In the genomic region with DNA sequence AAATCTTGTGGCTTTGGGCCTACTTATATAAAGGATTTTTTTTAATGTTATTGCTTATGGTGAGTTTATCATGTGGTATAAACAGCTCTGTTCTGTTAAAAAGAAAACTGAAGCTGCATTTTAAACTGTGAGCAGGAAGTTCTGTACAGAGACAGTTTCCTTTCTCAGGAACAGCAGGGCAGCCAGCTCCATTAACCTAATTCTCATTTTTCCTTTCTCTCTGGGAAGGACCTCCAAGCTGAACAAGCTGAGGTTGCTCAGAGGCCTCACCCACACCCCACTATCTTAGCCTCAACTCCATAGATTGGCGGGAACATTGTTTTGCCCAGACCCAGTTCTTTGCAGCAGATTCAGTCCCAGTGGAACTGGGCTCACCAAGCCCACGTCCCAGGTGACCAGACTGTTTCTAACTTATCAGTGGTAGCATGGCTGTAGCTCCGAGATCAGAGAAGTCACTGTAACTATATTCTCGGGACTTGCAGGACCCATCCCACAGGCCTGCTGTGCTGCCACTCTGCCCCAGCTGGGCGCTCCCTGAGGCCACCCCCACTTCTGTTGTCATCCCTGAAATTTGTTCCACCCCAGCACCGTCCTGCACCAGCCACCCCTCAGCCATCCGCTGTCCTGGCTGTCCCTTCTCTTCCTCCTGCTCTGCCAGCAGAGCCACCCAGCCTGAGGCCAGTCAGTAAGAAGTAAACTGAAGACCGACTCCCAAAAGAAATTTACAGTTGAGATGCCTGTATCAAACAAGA, we compare ENCODE assay signal across 10 cellular contexts. TPM values are rescaled to one million over a fixed set of nuclear protein-coding genes. Genes with fewer than 3 reads are reported as not detected.
DNase-seq lines count a peak whose midpoint lies in the region; ATAC-seq and TF ChIP-seq lines count a peak whose summit lies in the region.
"Had no signal": no experiment of that assay in that cellular context is flagged by ENCODE, and none has a peak within 500 bp of the region (broad histone marks: within the 10 kb centered on the region; RNA-seq: fewer than 3 reads in every experiment).

No MANE protein-coding gene starts in this region.

- H3K27ac Mint-ChIP-seq in activated CD4-positive, alpha-beta T cell treated with anti-CD3 and anti-CD28 coated beads, Interleukin-2, amount 10 ng/mL, durations not matched to agents 24 days and 14 days, result peak overlapping the region; percentile 89
- peak overlapping the region; percentile 93 for H3K27ac Mint-ChIP-seq in activated naive CD8-positive, alpha-beta T cell treated with anti-CD3 and anti-CD28 coated beads, Interleukin-2, amount 10 ng/mL, durations not matched to agents 7 days and 5 days

- H3K9me3 ChIP-seq in right lobe of liver, result no peaks in the 10 kb centered on the region
- H3K9me3 ChIP-seq in thyroid gland, result no peaks in the 10 kb centered on the region
- H3K9me3 ChIP-seq: A549, HAP-1 had no signal

- H3K27me3 Mint-ChIP-seq in activated CD4-positive, alpha-beta T cell treated with anti-CD3 and anti-CD28 coated beads, Interleukin-2, amount 10 ng/mL, durations not matched to agents 24 days and 14 days, result no peaks in the 10 kb centered on the region
- no peaks in the 10 kb centered on the region for H3K27me3 Mint-ChIP-seq in activated naive CD8-positive, alpha-beta T cell treated with anti-CD3 and anti-CD28 coated beads, Interleukin-2, amount 10 ng/mL, durations not matched to agents 7 days and 5 days

- H3K36me3 Mint-ChIP-seq in activated CD4-positive, alpha-beta T cell treated with anti-CD3 and anti-CD28 coated beads, Interleukin-2, amount 10 ng/mL, durations not matched to agents 24 days and 14 days (ENCODE audit: low read depth), result peaks cover 2% of the 10 kb centered on the region
- H3K36me3 Mint-ChIP-seq in activated naive CD8-positive, alpha-beta T cell treated with anti-CD3 and anti-CD28 coated beads, Interleukin-2, amount 10 ng/mL, durations not matched to agents 7 days and 5 days, result no peaks in the 10 kb centered on the region

- no peak overlapping the region for H3K4me3 ChIP-seq in right lobe of liver
- no peak overlapping the region for H3K4me3 ChIP-seq in thyroid gland (replicated peaks in 1 of 3)
- H3K4me3 ChIP-seq: A549, HAP-1 had no signal

- H3K4me1 Mint-ChIP-seq in activated CD4-positive, alpha-beta T cell treated with anti-CD3 and anti-CD28 coated beads, Interleukin-2, amount 10 ng/mL, durations not matched to agents 24 days and 14 days, result peaks cover 16% of the 10 kb centered on the region
- H3K4me1 Mint-ChIP-seq in activated naive CD8-positive, alpha-beta T cell treated with anti-CD3 and anti-CD28 coated beads, Interleukin-2, amount 10 ng/mL, durations not matched to agents 7 days and 5 days, result peaks cover 19% of the 10 kb centered on the region

- H3K4me3 Mint-ChIP-seq in activated CD4-positive, alpha-beta T cell treated with anti-CD3 and anti-CD28 coated beads, Interleukin-2, amount 10 ng/mL, durations not matched to agents 24 days and 14 days, result peak overlapping the region; percentile 76
- peak overlapping the region; percentile 62 for H3K4me3 Mint-ChIP-seq in activated naive CD8-positive, alpha-beta T cell treated with anti-CD3 and anti-CD28 coated beads, Interleukin-2, amount 10 ng/mL, durations not matched to agents 7 days and 5 days

- 62% methylated on average over 7 of the region's 8 CpGs for WGBS in right lobe of liver (ENCODE audit: insufficient coverage, low coverage, low lambda C conversion rate, missing lambda C conversion rate)
- 83 to 88% methylated on average over 8 of the region's 8 CpGs for WGBS in thyroid gland, 2 donors

- DNase-seq in activated CD4-positive, alpha-beta T cell treated with anti-CD3 and anti-CD28 coated beads, Interleukin-2, amount 10 ng/mL, durations not matched to agents 24 days and 14 days, result no peak
- DNase-seq in activated CD4-positive, alpha-beta T cell treated with anti-CD3 and anti-CD28 coated beads for 1 hour, result no peak
- DNase-seq in activated naive CD8-positive, alpha-beta T cell treated with anti-CD3 and anti-CD28 coated beads, Interleukin-2, amount 10 ng/mL, durations not matched to agents 7 days and 5 days, result no peak
- DNase-seq in right lobe of liver (peak in 1 of 3 donors; percentile 42), thyroid gland (no peak), NOMO-1 treated with dmso at 0.1 percent for 144 hours (lab: John Stamatoyannopoulos, UW; ENCODE audit: unreplicated experiment) (no peak), HCEC 1CT (no peak), amygdala (lab: John Stamatoyannopoulos, UW) (no peak)

- POLR2A ChIA-PET in activated naive CD8-positive, alpha-beta T cell treated with anti-CD3 and anti-CD28 coated beads, Interleukin-2, amount 10 ng/mL, durations not matched to agents 7 days and 5 days (lab: Charles Lee), result interaction anchor here (0.7 kb wide), 1 partner anchor 181 kb away, joined by 3 read pairs; no protein-coding TSS in a partner anchor

- H3K27ac ChIP-seq in right lobe of liver (peak overlapping the region in 1 of 3 donors; percentile 41), thyroid gland (peak overlapping the region in 2 of 3 donors; percentile 20 to 68)
- H3K27ac ChIP-seq: A549 had no signal

- no peaks in the 10 kb centered on the region for H3K27me3 ChIP-seq in right lobe of liver
- H3K27me3 ChIP-seq in thyroid gland, result no peaks in the 10 kb centered on the region

- ATAC-seq in activated naive CD8-positive, alpha-beta T cell treated with anti-CD3 and anti-CD28 coated beads, Interleukin-2, amount 10 ng/mL, durations not matched to agents 7 days and 5 days (ENCODE audit: low read depth), result peak; percentile 58
- peak; percentile 30 to 62 (median 40) for ATAC-seq in right lobe of liver
- ATAC-seq: A549 had no signal

- H3K4me1 ChIP-seq in right lobe of liver, result peaks cover 0 to 20% (median 4%) of the 10 kb centered on the region in 4 donors
- no peaks in the 10 kb centered on the region for H3K4me1 ChIP-seq in thyroid gland
- H3K4me1 ChIP-seq: HAP-1 had no signal

- intact Hi-C loops in activated CD4-positive, alpha-beta T cell treated with anti-CD3 and anti-CD28 coated beads, Interleukin-2, amount 10 ng/mL, durations not matched to agents 24 days and 14 days (cut with micrococcal nuclease), result no loop called here
- intact Hi-C loops in right lobe of liver (cut with DNase I), result no loop called here
- intact Hi-C loops in thyroid gland (cut with DNase I), result no loop called here

- TF ChIP-seq CTCF in right lobe of liver (IDR thresholded peaks at IDR 0.05) (no peak), thyroid gland (IDR thresholded peaks at IDR 0.05) (no peak)

- H3K9me3 Mint-ChIP-seq in activated CD4-positive, alpha-beta T cell treated with anti-CD3 and anti-CD28 coated beads, Interleukin-2, amount 10 ng/mL, durations not matched to agents 24 days and 14 days, result no peaks in the 10 kb centered on the region
- H3K9me3 Mint-ChIP-seq in activated naive CD8-positive, alpha-beta T cell treated with anti-CD3 and anti-CD28 coated beads, Interleukin-2, amount 10 ng/mL, durations not matched to agents 7 days and 5 days, result peaks cover 1% of the 10 kb centered on the region

- H3K36me3 ChIP-seq in right lobe of liver, result peaks cover 0 to 3% (median 0%) of the 10 kb centered on the region in 4 donors
- H3K36me3 ChIP-seq in thyroid gland, result no peaks in the 10 kb centered on the region
- H3K36me3 ChIP-seq: HAP-1 had no signal

- TF ChIP-seq POLR2A in right lobe of liver (IDR thresholded peaks at IDR 0.05), result no peak
- TF ChIP-seq POLR2A in thyroid gland (IDR thresholded peaks at IDR 0.05), result no peak

RNA-seq across cellular contexts. Expression of a gene that starts 33.2 kb away (rescaled TPM):
- 11.4 and 12.8 TPM in 2 replicates for total RNA-seq in activated CD4-positive, alpha-beta T cell treated with anti-CD3 and anti-CD28 coated beads, Interleukin-2, amount 10 ng/mL, durations not matched to agents 24 days and 14 days
- 10 to 100 TPM; 25.2 to 25.3 TPM for total RNA-seq in activated naive CD8-positive, alpha-beta T cell treated with anti-CD3 and anti-CD28 coated beads, Interleukin-2, amount 10 ng/mL, durations not matched to agents 7 days and 5 days
- 1 to 10 TPM in 3 of 6 experiments, under 1 TPM in 3; 0.25 to 1.5 (median 0.97) TPM for total RNA-seq in right lobe of liver
- 10 to 100 TPM in 2 of 4 donors, 1 to 10 TPM in 2; 5.5 to 13.0 (median 9.5) TPM for total RNA-seq in thyroid gland
